In the genomic region with DNA sequence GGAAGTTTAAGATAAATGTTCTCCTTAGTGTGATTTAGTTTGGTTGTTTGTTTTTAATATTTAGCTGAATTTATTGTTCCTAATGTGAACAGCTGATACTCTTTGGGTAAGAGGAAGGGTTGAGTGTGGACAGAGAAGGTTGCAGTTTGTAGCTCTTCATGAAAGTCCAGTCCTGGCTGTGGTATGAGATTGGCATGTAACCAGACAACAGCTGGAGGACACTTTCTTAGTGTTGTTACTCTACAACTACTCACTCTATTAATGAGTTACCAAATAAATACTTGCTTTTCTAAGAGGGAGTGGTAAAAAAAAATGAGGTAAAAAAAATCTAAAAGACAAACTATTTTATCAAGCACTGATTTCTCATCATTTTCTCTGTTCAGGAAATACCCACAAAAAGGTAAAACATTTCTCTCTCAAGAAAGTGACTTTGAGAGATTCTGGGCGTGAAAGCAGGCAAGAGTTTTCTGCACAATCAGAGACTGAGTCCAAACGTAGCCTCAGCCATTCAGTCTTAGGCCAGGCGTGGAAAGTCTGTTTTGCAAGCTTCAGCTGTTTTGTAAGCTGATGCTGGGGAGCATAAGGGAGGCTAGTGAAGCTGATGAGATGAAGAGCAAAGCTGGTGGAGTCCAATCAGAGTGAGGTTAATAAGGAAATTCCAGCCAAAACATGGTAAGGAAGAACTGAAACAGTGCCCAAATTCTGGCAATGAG, we compare ENCODE assay signal across 24 cellular contexts.
DNase-seq lines count a peak whose midpoint lies in the region; ATAC-seq and TF ChIP-seq lines count a peak whose summit lies in the region.
"Had no signal": no experiment of that assay in that cellular context is flagged by ENCODE, and none has a peak within 500 bp of the region (broad histone marks: within the 10 kb centered on the region; RNA-seq: fewer than 3 reads in every experiment).

No MANE protein-coding gene starts in this region.

- H3F3A ChIP-seq in OCI-LY1 (ENCODE audit: insufficient read depth, low read length), result no peaks in the 10 kb centered on the region

- no peak overlapping the region for H3K9ac ChIP-seq in OCI-LY1 (ENCODE audit: low read length)

- H4K20me1 ChIP-seq in OCI-LY1 (ENCODE audit: insufficient read depth, low read length), result no peaks in the 10 kb centered on the region

- peak; percentile 48 for DNase-seq in ACHN
- DNase-seq in right lobe of liver, result peak in 1 of 3 donors; percentile 69
- DNase-seq in G401 (ENCODE audit: low spot score), result no peak
- DNase-seq in activated T-cell treated with anti-CD3 and anti-CD28 coated beads, Interleukin-2, amount 50 U/mL, for 24 hours, result no peak
- DNase-seq in SKM-1 (lab: John Stamatoyannopoulos, UW; ENCODE audit: unreplicated experiment), result no peak
- DNase-seq in stomach, result no peak
- DNase-seq: activated naive CD4-positive, alpha-beta T cell; activated T-cell treated with anti-CD3 and anti-CD28 coated beads, Interleukin-2, amount 50 U/mL, for 4 hours; adrenal gland; CD8-positive, alpha-beta memory T cell; DMS79 treated with DMSO at 0.1 percent for 48 hours; heart left ventricle; HFFc6; Kasumi-1; mucosa of descending colon; NCI-H1694; NCI-H526; Peyer's patch had no signal

- H3K36me3 Mint-ChIP-seq in activated T-cell treated with anti-CD3 and anti-CD28 coated beads, Interleukin-2, amount 50 U/mL, for 24 hours (ENCODE audit: low read depth), result no peaks in the 10 kb centered on the region
- H3K36me3 Mint-ChIP-seq: CD8-positive, alpha-beta memory T cell; type B pancreatic cell had no signal

- no peaks in the 10 kb centered on the region for H3K27me3 Mint-ChIP-seq in activated T-cell treated with anti-CD3 and anti-CD28 coated beads, Interleukin-2, amount 50 U/mL, for 24 hours
- H3K27me3 Mint-ChIP-seq: brain had no signal

- H3K9me2 ChIP-seq in OCI-LY1 (ENCODE audit: low read depth, low read length), result no peaks in the 10 kb centered on the region

- no peak overlapping the region for H2AFZ ChIP-seq in OCI-LY1 (ENCODE audit: low read length)

- peak; percentile 71 for ATAC-seq in GM19467 (IDR thresholded peaks at IDR 0.05; ENCODE audit: unreplicated experiment)
- ATAC-seq in right lobe of liver, result peak; percentile 91 to 97 (median 94)
- ATAC-seq: activated T-cell treated with anti-CD3 and anti-CD28 coated beads, Interleukin-2, amount 50 U/mL, for 4 hours; mucosa of descending colon had no signal

- H3K27ac ChIP-seq in OCI-LY1 (ENCODE audit: low read depth, low read length, poor library complexity, severe bottlenecking) (peak overlapping the region; percentile 4), right lobe of liver (peak overlapping the region in 2 of 3 donors; percentile 4 to 41), stomach (no peak overlapping the region)
- H3K27ac ChIP-seq: adrenal gland, heart left ventricle, HL-60, Peyer's patch, SJSA1 had no signal

- no peaks in the 10 kb centered on the region for H3K4me1 Mint-ChIP-seq in activated T-cell treated with anti-CD3 and anti-CD28 coated beads, Interleukin-2, amount 50 U/mL, for 24 hours (ENCODE audit: low read depth)
- H3K4me1 Mint-ChIP-seq: CD8-positive, alpha-beta memory T cell had no signal

- TF ChIP-seq CTCF in OCI-LY1 (IDR thresholded peaks at IDR 0.05; ENCODE audit: low read length), result no peak
- TF ChIP-seq CTCF in right lobe of liver (IDR thresholded peaks at IDR 0.05), result no peak
- no peak for TF ChIP-seq CTCF in stomach (IDR thresholded peaks at IDR 0.05)

- H3K4me3 ChIP-seq in OCI-LY1 (ENCODE audit: low read depth, low read length, poor library complexity, severe bottlenecking), result no peak overlapping the region
- peak overlapping the region in 1 of 3 donors; percentile 18 for H3K4me3 ChIP-seq in right lobe of liver
- no peak overlapping the region for H3K4me3 ChIP-seq in stomach
- H3K4me3 ChIP-seq: adrenal gland, heart left ventricle, mucosa of descending colon, Peyer's patch, SJSA1 had no signal

- H3K79me2 ChIP-seq in OCI-LY1 (ENCODE audit: insufficient read depth, low read length), result no peaks in the 10 kb centered on the region

- in situ Hi-C loops in ACHN (cut with HindIII; ENCODE audit: low pct_ligation_motif_present, low pct_unique_long_range_greater_than_20kb, low sequenced_read_pairs), result no loop called here
- in situ Hi-C loops in G401 (cut with HindIII; ENCODE audit: low sequenced_read_pairs), result no loop called here

- H3K4me1 ChIP-seq in OCI-LY1 (ENCODE audit: insufficient read depth, low read length, severe bottlenecking) (peaks cover 39% of the 10 kb centered on the region), right lobe of liver (peaks cover 0 to 6% (median 0%) of the 10 kb centered on the region in 4 donors), stomach (no peaks in the 10 kb centered on the region)
- H3K4me1 ChIP-seq: adrenal gland, heart left ventricle, Peyer's patch, SJSA1 had no signal

- H3K9me3 Mint-ChIP-seq in activated T-cell treated with anti-CD3 and anti-CD28 coated beads, Interleukin-2, amount 50 U/mL, for 24 hours, result peaks cover 9% of the 10 kb centered on the region

- intact Hi-C loops in right lobe of liver (cut with DNase I), result no loop called here
- intact Hi-C loops in stomach (cut with DNase I; ENCODE audit: low total_unique reads), result no loop called here

- H3K27me3 ChIP-seq in OCI-LY1 (ENCODE audit: insufficient read depth, low read length), result no peaks in the 10 kb centered on the region
- H3K27me3 ChIP-seq in right lobe of liver, result no peaks in the 10 kb centered on the region
- no peaks in the 10 kb centered on the region for H3K27me3 ChIP-seq in stomach
- H3K27me3 ChIP-seq: adrenal gland, heart left ventricle, Peyer's patch, SJSA1 had no signal

- H3K4me2 ChIP-seq in OCI-LY1 (ENCODE audit: low read length), result no peak overlapping the region

- TF ChIP-seq POLR2A in right lobe of liver (IDR thresholded peaks at IDR 0.05) (no peak), stomach (IDR thresholded peaks at IDR 0.05) (no peak)

- H3K27ac Mint-ChIP-seq in activated T-cell treated with anti-CD3 and anti-CD28 coated beads, Interleukin-2, amount 50 U/mL, for 24 hours, result no peak overlapping the region
- H3K27ac Mint-ChIP-seq: CD8-positive, alpha-beta memory T cell; HFFc6; type B pancreatic cell had no signal

- 35% methylated on average over 3 of the region's 3 CpGs for WGBS in right lobe of liver (ENCODE audit: insufficient coverage, low coverage, low lambda C conversion rate, missing lambda C conversion rate)
- 48 to 59% (median 53%) methylated on average over 3 of the region's 3 CpGs for WGBS in stomach, 5 donors

- TF ChIP-seq EP300 in stomach (IDR thresholded peaks at IDR 0.05), result no peak

- H3K36me3 ChIP-seq in OCI-LY1 (ENCODE audit: insufficient read depth, low read length) (no peaks in the 10 kb centered on the region), right lobe of liver (no peaks in the 10 kb centered on the region), stomach (no peaks in the 10 kb centered on the region)
- H3K36me3 ChIP-seq: adrenal gland, heart left ventricle, Peyer's patch, SJSA1 had no signal

- no peak overlapping the region for H3K4me3 Mint-ChIP-seq in activated T-cell treated with anti-CD3 and anti-CD28 coated beads, Interleukin-2, amount 50 U/mL, for 24 hours
- H3K4me3 Mint-ChIP-seq: activated T-cell treated with anti-CD3 and anti-CD28 coated beads, Interleukin-2, amount 50 U/mL, for 4 hours; brain; CD8-positive, alpha-beta memory T cell; HFFc6; type B pancreatic cell had no signal

- H3K9me3 ChIP-seq in OCI-LY1 (ENCODE audit: low read length) (peaks cover 2% of the 10 kb centered on the region; the same call in 1 of the 2 replicates), right lobe of liver (no peaks in the 10 kb centered on the region), stomach (no peaks in the 10 kb centered on the region)
- H3K9me3 ChIP-seq: adrenal gland, mucosa of descending colon, Peyer's patch, SJSA1 had no signal

Comparison
In these comparisons a context has a peak if more than half of its experiments do, and no peak if none do; other contexts are left out.
1. H3K27ac ChIP-seq: peak in OCI-LY1 (single experiment) and right lobe of liver (2 of 3); none in stomach (0 of 5).